In genomic region chr3:33440328-33440577, GRCh38 we compare ENCODE assay signal across 1 cellular context.
TF ChIP-seq lines count a peak whose summit lies in the region.

Gene UBP1, minus strand, starts transcription at chr3:33440405. Its CDS starts 557 bp downstream, at chr3:33439848.

TF ChIP-seq in HepG2, 621 proteins besides CTCF, POLR2A, EP300 and RAD21 (continued from another document and continues in another):
- TF ChIP-seq ZNF407 (CRISPR knock-in tag; IDR thresholded peaks at IDR 0.05; ENCODE audit: not compliant biosample characterization), result no peak
- no peak for TF ChIP-seq REL (CRISPR knock-in tag; conservative IDR thresholded peaks at IDR 0.05)
- TF ChIP-seq ZNF180 (CRISPR knock-in tag; IDR thresholded peaks at IDR 0.05; ENCODE audit: borderline replicate concordance, low read depth), result no peak
- no peak for TF ChIP-seq ZNF710 (CRISPR knock-in tag; IDR thresholded peaks at IDR 0.05; ENCODE audit: borderline replicate concordance)
- no peak for TF ChIP-seq ZNF782 (CRISPR knock-in tag; IDR thresholded peaks at IDR 0.05; ENCODE audit: borderline replicate concordance)
- TF ChIP-seq ZNF598 (CRISPR knock-in tag; IDR thresholded peaks at IDR 0.05; ENCODE audit: borderline replicate concordance), result no peak
- no peak for TF ChIP-seq PBX3 (CRISPR knock-in tag; IDR thresholded peaks at IDR 0.05; ENCODE audit: borderline replicate concordance)
- TF ChIP-seq PLRG1 (conservative IDR thresholded peaks at IDR 0.05), result no peak
- TF ChIP-seq FOXA1 (IDR thresholded peaks at IDR 0.05), result no peak
- no peak for TF ChIP-seq FOXA1 (CRISPR knock-in tag; IDR thresholded peaks at IDR 0.05)
- no peak for TF ChIP-seq HOXA5 (CRISPR knock-in tag; IDR thresholded peaks at IDR 0.05)
- TF ChIP-seq SKI (IDR thresholded peaks at IDR 0.05; ENCODE audit: partially characterized antibody), result no peak
- no peak for TF ChIP-seq NR2C2 (CRISPR knock-in tag; IDR thresholded peaks at IDR 0.05; ENCODE audit: borderline replicate concordance)
- no peak for TF ChIP-seq ZNF709 (CRISPR knock-in tag; IDR thresholded peaks at IDR 0.05)
- no peak for TF ChIP-seq ZNF382 (CRISPR knock-in tag; IDR thresholded peaks at IDR 0.05; ENCODE audit: borderline replicate concordance)
- TF ChIP-seq SMC3 (IDR thresholded peaks at IDR 0.05; ENCODE audit: low read length), result no peak
- 0 out of 2 replicates have a peak, but pooled peaks have one; percentile 14 for TF ChIP-seq KLF15 (CRISPR knock-in tag; IDR thresholded peaks at IDR 0.05; ENCODE audit: borderline replicate concordance)
- TF ChIP-seq NR3C1 (CRISPR knock-in tag; IDR thresholded peaks at IDR 0.05), result no peak
- no peak for TF ChIP-seq TRIM22 (IDR thresholded peaks at IDR 0.05)
- TF ChIP-seq BCL6 (CRISPR knock-in tag; IDR thresholded peaks at IDR 0.05), result no peak
- TF ChIP-seq PRDM15 (CRISPR knock-in tag; IDR thresholded peaks at IDR 0.05), result no peak
- TF ChIP-seq MTERF4 (CRISPR knock-in tag; IDR thresholded peaks at IDR 0.05), result no peak
- TF ChIP-seq DZIP1 (CRISPR knock-in tag; IDR thresholded peaks at IDR 0.05), result no peak
- no peak for TF ChIP-seq IRF2 (CRISPR knock-in tag; IDR thresholded peaks at IDR 0.05)
- peak; percentile 34; the same call in 1 of the 2 replicates for TF ChIP-seq MNT (IDR thresholded peaks at IDR 0.05)
- TF ChIP-seq RBAK (CRISPR knock-in tag; IDR thresholded peaks at IDR 0.05), result no peak
- TF ChIP-seq SRF (IDR thresholded peaks at IDR 0.05; ENCODE audit: low read depth, low read length), result no peak
- no peak for TF ChIP-seq HNRNPK (IDR thresholded peaks at IDR 0.05; ENCODE audit: low read depth, low read length, poor library complexity, severe bottlenecking)
- no peak for TF ChIP-seq MAF1 (CRISPR knock-in tag; IDR thresholded peaks at IDR 0.05; ENCODE audit: borderline replicate concordance)
- TF ChIP-seq ZNF207 (IDR thresholded peaks at IDR 0.05; ENCODE audit: borderline replicate concordance), result no peak
- no peak for TF ChIP-seq ZNF329 (CRISPR knock-in tag; IDR thresholded peaks at IDR 0.05; ENCODE audit: low read depth)
- TF ChIP-seq GTF2F1 (IDR thresholded peaks at IDR 0.05; ENCODE audit: low read length), result no peak
- no peak for TF ChIP-seq ZNF143 (CRISPR knock-in tag; IDR thresholded peaks at IDR 0.05)
- TF ChIP-seq ZNF580 (CRISPR knock-in tag; IDR thresholded peaks at IDR 0.05; ENCODE audit: borderline replicate concordance, low read depth), result peak; percentile 20; the same call in 1 of the 2 replicates
